27 cellular contexts compared by ENCODE assay signal in the genomic region with DNA sequence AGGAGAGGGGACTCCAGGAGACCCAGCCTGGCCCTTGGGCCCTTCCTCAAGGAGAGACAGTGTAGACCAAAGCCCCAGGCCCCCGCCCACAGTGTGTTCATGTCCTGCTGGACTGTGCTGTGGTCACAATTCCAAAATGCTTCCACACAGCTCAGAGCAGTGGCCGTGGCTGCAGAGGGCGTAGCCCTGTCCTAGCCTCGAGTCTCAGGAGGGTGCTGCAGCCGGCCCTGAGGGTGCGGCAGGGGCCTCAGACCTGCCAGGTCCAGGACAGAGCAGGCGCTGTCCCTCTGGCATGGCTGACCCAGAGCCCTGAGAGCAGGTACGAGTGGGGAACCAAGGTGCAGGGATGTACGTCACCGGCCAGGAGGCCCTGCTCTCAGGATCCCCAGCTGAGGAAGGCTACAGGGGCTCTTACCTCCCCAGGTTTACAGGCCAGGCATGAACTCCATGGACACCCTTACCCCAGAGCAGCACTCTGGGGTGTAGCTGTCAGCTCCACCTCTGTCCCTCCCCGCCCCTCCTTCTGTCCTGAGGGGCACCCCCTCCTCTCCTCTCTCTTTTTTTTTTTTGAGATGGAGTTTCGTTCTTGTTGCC. TPM values are rescaled to one million over a fixed set of nuclear protein-coding genes. Genes with fewer than 3 reads are reported as not detected.
"Had no signal": no experiment of that assay in that cellular context is flagged by ENCODE, and none has a peak within 500 bp of the region (broad histone marks: within the 10 kb centered on the region; RNA-seq: fewer than 3 reads in every experiment).

No MANE protein-coding gene starts in this region.

- H3K9me3 ChIP-seq: gastroesophageal sphincter, left ventricle myocardium inferior, right atrium auricular region, tibial nerve had no signal

- H3K4me3 ChIP-seq: cardiac muscle cell, coronary artery, dorsolateral prefrontal cortex, gastroesophageal sphincter, hepatocyte, left ventricle myocardium inferior, lung, right atrium auricular region, tibial nerve had no signal

- ATAC-seq: activated naive CD8-positive, alpha-beta T cell treated with anti-CD3 and anti-CD28 coated beads, Interleukin-2, amount 50 U/mL, for 24 hours; gastroesophageal sphincter had no signal

- H3K79me2 ChIP-seq: hepatocyte, parathyroid adenoma had no signal

- H3K9ac ChIP-seq: parathyroid adenoma had no signal

- DNase-seq: activated CD4-positive, alpha-beta memory T cell treated with anti-CD3 and anti-CD28 coated beads, Interleukin-2, amount 10 ng/mL, durations not matched to agents 7 days and 5 days; activated CD4-positive, alpha-beta T cell treated with anti-CD3 and anti-CD28 coated beads, Interleukin-2, amount 10 ng/mL, durations not matched to agents 7 days and 5 days; activated CD4-positive, CD25-positive, alpha-beta regulatory T cell treated with anti-CD3 and anti-CD28 coated beads, Interleukin-2, amount 50 U/mL, for 72 hours; activated CD8-positive, alpha-beta memory T cell treated with anti-CD3 and anti-CD28 coated beads, Interleukin-2, amount 50 U/mL, for 48 hours; activated gamma-delta T cell; activated naive CD4-positive, alpha-beta T cell treated with anti-CD3 and anti-CD28 coated beads, Interleukin-2, amount 10 ng/mL, durations not matched to agents 7 days and 5 days; activated naive CD8-positive, alpha-beta T cell treated with anti-CD3 and anti-CD28 coated beads, Interleukin-2, amount 50 U/mL, for 24 hours; activated T-cell treated with anti-CD3 and anti-CD28 coated beads, Interleukin-2, amount 50 U/mL, for 24 hours; amygdala; cerebellar nuclear complex; dorsolateral prefrontal cortex; effector memory CD4-positive, alpha-beta T cell; islet precursor cell; left ventricle myocardium inferior; naive B cell; nephron progenitor cell; stimulated activated CD4-positive, alpha-beta T cell treated with anti-CD3 and anti-CD28 coated beads, Interleukin-2, amount 100 ng/mL, for 48 hours; stimulated activated naive CD4-positive, alpha-beta T cell treated with Interleukin-2 at 50 U/mL for 16 hours; T-helper 2 cell had no signal

- H3K4me1 ChIP-seq: gastroesophageal sphincter, left ventricle myocardium inferior, parathyroid adenoma, right atrium auricular region had no signal

- H3K27me3 ChIP-seq: dorsolateral prefrontal cortex, gastroesophageal sphincter, hepatocyte, right atrium auricular region, tibial nerve had no signal

- H3K27ac ChIP-seq: cardiac muscle cell, coronary artery, gastroesophageal sphincter, hepatocyte, left ventricle myocardium inferior, parathyroid adenoma, right atrium auricular region, tibial nerve had no signal

- H3K4me2 ChIP-seq: hepatocyte had no signal

- H2AFZ ChIP-seq: hepatocyte, parathyroid adenoma had no signal

- H3K36me3 ChIP-seq: cardiac muscle cell, gastroesophageal sphincter, left ventricle myocardium inferior, right atrium auricular region, tibial nerve had no signal

RNA-seq across cellular contexts. Expression of a gene that starts 7.3 kb away (rescaled TPM):
- total RNA-seq: activated CD4-positive, alpha-beta memory T cell treated with anti-CD3 and anti-CD28 coated beads, Interleukin-2, amount 10 ng/mL, durations not matched to agents 7 days and 5 days had no signal
